In genomic region chr2:39897273-39897672, GRCh38 we compare ENCODE assay signal across 28 cellular contexts.
"Had no signal": no experiment of that assay in that cellular context is flagged by ENCODE, and none has a peak within 500 bp of the region (broad histone marks: within the 10 kb centered on the region; RNA-seq: fewer than 3 reads in every experiment).

No MANE protein-coding gene starts in this region.

- DNase-seq: natural killer cell; occipital lobe; ovary; posterior cingulate gyrus; psoas muscle; right cardiac atrium; spleen; stimulated activated CD4-positive, alpha-beta T cell treated with anti-CD3 and anti-CD28 coated beads, Interleukin-12 subunit alpha, Interleukin-12 subunit beta, amount 100 ng/mL, for 4 hours; stimulated activated CD4-positive, alpha-beta T cell treated with anti-CD3 and anti-CD28 coated beads, Interleukin-1b, Interleukin-23, amount 100 ng/mL, for 48 hours; stimulated activated CD4-positive, alpha-beta T cell treated with anti-CD3 and anti-CD28 coated beads, Interleukin-4, amount 100 ng/mL, for 1 hour; stimulated activated CD4-positive, alpha-beta T cell treated with anti-CD3 and anti-CD28 coated beads, Interleukin-4, amount 100 ng/mL, for 4 hours; stimulated activated CD8-positive, alpha-beta memory T cell treated with anti-CD3 and anti-CD28 coated beads, Interleukin-4, amount 100 ng/mL, for 48 hours; stimulated activated naive CD4-positive, alpha-beta T cell; stimulated activated naive CD8-positive, alpha-beta T cell treated with anti-CD3 and anti-CD28 coated beads, Interleukin-15, amount 100 ng/mL, for 72 hours; stimulated activated naive CD8-positive, alpha-beta T cell treated with anti-CD3 and anti-CD28 coated beads, Interleukin-15, Interleukin-2, amounts not matched to agents 100 U/mL and 50 U/mL, for 24 hours; substantia nigra; testis; tibial artery; transverse colon; upper lobe of right lung; uterus had no signal

- H3K27me3 ChIP-seq: neural progenitor cell, ovary, spleen, suprapubic skin, testis, tibial artery, transverse colon, upper lobe of right lung, uterus had no signal

- H3K27ac ChIP-seq: neural progenitor cell, ovary, parathyroid adenoma, psoas muscle, skin epidermis, spleen, suprapubic skin, testis, tibial artery, transverse colon, upper lobe of right lung, uterus had no signal

- H3K4me2 ChIP-seq: neural progenitor cell, smooth muscle cell had no signal

- ATAC-seq: natural killer cell; psoas muscle; right cardiac atrium; sciatic nerve; stimulated activated memory B cell treated with anti-CD40 and anti-IgM and Interleukin-4, amounts not matched to agents 10 μg/mL and 1 μg/mL and 100 μg/mL, for 72 hours; stimulated activated naive CD8-positive, alpha-beta T cell treated with anti-CD3 and anti-CD28 coated beads, Interleukin-15, amount 100 ng/mL, for 72 hours; stimulated activated naive CD8-positive, alpha-beta T cell treated with anti-CD3 and anti-CD28 coated beads, Interleukin-15, Interleukin-2, amounts not matched to agents 100 U/mL and 50 U/mL, for 24 hours; upper lobe of right lung had no signal

- H3K4me1 ChIP-seq: neural progenitor cell, parathyroid adenoma, psoas muscle, spleen, suprapubic skin, testis, tibial artery, transverse colon, upper lobe of right lung, uterus had no signal

- H3K9me3 ChIP-seq: ovary, psoas muscle, spleen, suprapubic skin, testis, tibial artery, transverse colon, upper lobe of right lung, uterus had no signal

- H2AFZ ChIP-seq: neural progenitor cell, parathyroid adenoma had no signal

- H3K79me2 ChIP-seq: parathyroid adenoma had no signal

- H3K4me3 ChIP-seq: neural progenitor cell, ovary, psoas muscle, skin epidermis, smooth muscle cell, spleen, suprapubic skin, testis, tibial artery, transverse colon, upper lobe of right lung, uterus had no signal

- H3K9ac ChIP-seq: neural progenitor cell, parathyroid adenoma had no signal

- H3K36me3 ChIP-seq: neural progenitor cell, ovary, spleen, suprapubic skin, tibial artery, transverse colon, upper lobe of right lung, uterus had no signal
